Comparison of ENCODE assay signal across 12 cellular contexts in the genomic region with DNA sequence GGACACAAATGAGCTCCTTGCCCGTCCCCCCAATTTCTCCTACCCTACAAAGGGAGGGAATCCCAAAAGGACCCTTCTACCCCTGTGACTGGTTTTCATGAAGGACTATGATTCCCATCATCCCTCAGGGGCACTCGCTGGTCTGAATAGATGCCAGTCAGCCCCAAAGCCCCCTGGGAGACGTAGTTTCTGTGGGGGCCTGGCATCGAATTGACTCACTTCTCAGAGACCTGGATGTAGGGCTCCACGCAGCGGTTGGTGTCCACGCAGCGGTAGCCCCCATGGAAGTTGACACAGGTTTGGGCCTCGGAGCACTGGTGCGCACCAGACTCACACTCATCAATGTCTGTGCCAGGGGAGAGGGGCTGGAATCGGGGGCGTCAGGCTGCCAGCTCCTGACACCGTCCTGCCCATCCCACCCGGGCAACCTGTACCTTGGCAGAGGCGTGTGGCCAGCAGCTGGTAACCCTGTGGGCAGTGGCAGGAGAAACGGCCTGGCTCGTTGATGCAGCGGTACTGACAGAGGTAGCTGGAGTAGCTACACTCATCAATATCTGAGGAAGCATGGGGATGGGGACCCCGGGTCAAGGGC. TPM values are rescaled to one million over a fixed set of nuclear protein-coding genes. Genes with fewer than 3 reads are reported as not detected.
A peak's percentile ranks its signal among the peaks of the same experiment; 100 is the strongest.
DNase-seq lines count a peak whose midpoint lies in the region; ATAC-seq and TF ChIP-seq lines count a peak whose summit lies in the region.
"Had no signal": no experiment of that assay in that cellular context is flagged by ENCODE, and none has a peak within 500 bp of the region (broad histone marks: within the 10 kb centered on the region; RNA-seq: fewer than 3 reads in every experiment).

No MANE protein-coding gene starts in this region.

- peaks cover 19% of the 10 kb centered on the region for H3K4me1 Mint-ChIP-seq in activated T-cell treated with anti-CD3 and anti-CD28 coated beads, Interleukin-2, amount 50 U/mL, for 4 hours (ENCODE audit: low read depth)

- peak overlapping the region; percentile 52 for H3K4me3 ChIP-seq in iPS-11a (ENCODE audit: low read depth, low read length)
- H3K4me3 ChIP-seq in spleen = no peak overlapping the region

- no peak for TF ChIP-seq POLR2A in spleen (IDR thresholded peaks at IDR 0.05)

- peaks cover 11% of the 10 kb centered on the region for H3K36me3 Mint-ChIP-seq in activated T-cell treated with anti-CD3 and anti-CD28 coated beads, Interleukin-2, amount 50 U/mL, for 4 hours (ENCODE audit: insufficient read depth)

- peaks cover 0 to 11% (median 0%) of the 10 kb centered on the region in 7 donors for H3K27me3 ChIP-seq in spleen (replicated peaks in 1 of 7)

- H3K27ac ChIP-seq in spleen = no peak overlapping the region

- WGBS in spleen, 5 donors = 89 to 95% (median 91%) methylated on average over 13 to 19 of the region's 19 CpGs

- no peaks in the 10 kb centered on the region for H3K9me3 Mint-ChIP-seq in activated T-cell treated with anti-CD3 and anti-CD28 coated beads, Interleukin-2, amount 50 U/mL, for 4 hours
- H3K9me3 Mint-ChIP-seq: activated CD4-positive, alpha-beta memory T cell treated with anti-CD3 and anti-CD28 coated beads for 36 hours; CD4-positive, CD25-positive, alpha-beta regulatory T cell had no signal

- H3K27me3 Mint-ChIP-seq in activated T-cell treated with anti-CD3 and anti-CD28 coated beads, Interleukin-2, amount 50 U/mL, for 4 hours (ENCODE audit: low read depth) = no peaks in the 10 kb centered on the region
- H3K27me3 Mint-ChIP-seq: activated CD4-positive, alpha-beta memory T cell treated with anti-CD3 and anti-CD28 coated beads for 36 hours; progenitor cell of endocrine pancreas had no signal

- intact Hi-C loops in spleen (cut with DNase I; ENCODE audit: low total_unique reads) = no loop called here

- no peak for DNase-seq in activated T-cell treated with anti-CD3 and anti-CD28 coated beads, Interleukin-2, amount 50 U/mL, for 4 hours
- DNase-seq in activated T-cell treated with anti-CD3 and anti-CD28 coated beads for 4 hours (no peak), OCI-M1 (lab: John Stamatoyannopoulos, UW) (peak; percentile 29), spleen (peak; percentile 78)
- DNase-seq in stimulated activated CD4-positive, alpha-beta T cell treated with anti-CD3 and anti-CD28 coated beads, Interleukin-15, amount 100 ng/mL, for 24 hours = no peak
- DNase-seq in NK-92 treated with Interleukin-12 subunit alpha and Interleukin-12 subunit beta, amount 100 ng/mL, for 24 hours (lab: John Stamatoyannopoulos, UW) = no peak
- DNase-seq: activated CD4-positive, alpha-beta memory T cell treated with anti-CD3 and anti-CD28 coated beads for 36 hours had no signal

- H3K36me3 ChIP-seq in spleen = peaks cover 5 to 53% (median 42%) of the 10 kb centered on the region in 6 donors

- ATAC-seq in activated T-cell treated with anti-CD3 and anti-CD28 coated beads, Interleukin-2, amount 50 U/mL, for 4 hours = peak; percentile 30 to 36
- ATAC-seq in GM19397 (IDR thresholded peaks at IDR 0.05; ENCODE audit: unreplicated experiment) = no peak

- no peaks in the 10 kb centered on the region for H3K9me3 ChIP-seq in spleen

- no peak for TF ChIP-seq CTCF in spleen (IDR thresholded peaks at IDR 0.05 in 8 of 11, conservative IDR thresholded peaks at IDR 0.05 in 3 of 11)

- no peak overlapping the region for H3K4me3 Mint-ChIP-seq in activated T-cell treated with anti-CD3 and anti-CD28 coated beads, Interleukin-2, amount 50 U/mL, for 4 hours
- H3K4me3 Mint-ChIP-seq: activated CD4-positive, alpha-beta memory T cell treated with anti-CD3 and anti-CD28 coated beads for 36 hours had no signal

- H3K4me1 ChIP-seq in spleen = peaks cover 11 to 75% (median 42%) of the 10 kb centered on the region in 6 donors

RNA-seq across cellular contexts. Expression of gene EFEMP2, which starts 4.4 kb away (rescaled TPM):
- total RNA-seq in activated T-cell treated with anti-CD3 and anti-CD28 coated beads, Interleukin-2, amount 50 U/mL, for 4 hours = 1 to 10 TPM; 1.0 to 2.9 (median 2.0) TPM
- 10 to 100 TPM; 21.0 to 53.5 (median 38.4) TPM for total RNA-seq in spleen
- polyA plus RNA-seq in spleen = 10 to 100 TPM; 22.5 to 39.1 (median 31.4) TPM

RNA-seq across cellular contexts. Expression of gene MUS81, which starts 7.9 kb away (rescaled TPM):
- total RNA-seq in activated T-cell treated with anti-CD3 and anti-CD28 coated beads, Interleukin-2, amount 50 U/mL, for 4 hours = 10 to 100 TPM; 60.8 to 72.9 (median 60.8) TPM
- 10 to 100 TPM; 54.8 to 77.3 (median 65.5) TPM for total RNA-seq in spleen
- polyA plus RNA-seq in spleen = 10 to 100 TPM; 71.2 to 93.5 (median 89.5) TPM

RNA-seq across cellular contexts. Expression of gene CFL1, which starts 10.2 kb away (rescaled TPM):
- 1,000 to 10,000 TPM in 1 of 3 donors, 100 to 1,000 TPM in 2; 944 to 1,135 (median 977) TPM for total RNA-seq in activated T-cell treated with anti-CD3 and anti-CD28 coated beads, Interleukin-2, amount 50 U/mL, for 4 hours
- 1,000 to 10,000 TPM in 2 of 7 donors, 100 to 1,000 TPM in 5; 666 to 1,219 (median 868) TPM for total RNA-seq in spleen
- polyA plus RNA-seq in spleen = 100 to 1,000 TPM; 562 to 869 (median 862) TPM

RNA-seq across cellular contexts. Expression of gene CTSW, which starts 11.5 kb away (rescaled TPM):
- 10 to 100 TPM in 2 of 3 donors, 1 to 10 TPM in 1; 8.4 to 12.3 (median 11.2) TPM for total RNA-seq in activated T-cell treated with anti-CD3 and anti-CD28 coated beads, Interleukin-2, amount 50 U/mL, for 4 hours
- 10 to 100 TPM; 18.8 to 38.2 (median 29.5) TPM for total RNA-seq in spleen
- 10 to 100 TPM in 2 of 3 donors, 1 to 10 TPM in 1; 5.6 to 13.2 (median 10.8) TPM for polyA plus RNA-seq in spleen
- total RNA-seq: bronchial epithelial cell, progenitor cell of endocrine pancreas had no signal

RNA-seq across cellular contexts. Expression of gene FIBP, which starts 20.1 kb away (rescaled TPM):
- 10 to 100 TPM; 72.8 to 86.1 (median 83.9) TPM for total RNA-seq in activated T-cell treated with anti-CD3 and anti-CD28 coated beads, Interleukin-2, amount 50 U/mL, for 4 hours
- 10 to 100 TPM; 52.3 to 79.0 (median 64.9) TPM for total RNA-seq in spleen
- polyA plus RNA-seq in spleen = 10 to 100 TPM; 61.9 to 66.3 (median 62.3) TPM

Comparison
In these comparisons a context has a peak if more than half of its experiments do, and no peak if none do; other contexts are left out.
1. DNase-seq: peak in OCI-M1 (single experiment) and spleen (single experiment); none in activated T-cell treated with anti-CD3 and anti-CD28 coated beads, Interleukin-2, amount 50 U/mL, for 4 hours (single experiment), activated T-cell treated with anti-CD3 and anti-CD28 coated beads for 4 hours (single experiment), stimulated activated CD4-positive, alpha-beta T cell treated with anti-CD3 and anti-CD28 coated beads, Interleukin-15, amount 100 ng/mL, for 24 hours (single experiment) and NK-92 treated with Interleukin-12 subunit alpha and Interleukin-12 subunit beta, amount 100 ng/mL, for 24 hours (single experiment).
2. RNA of gene EFEMP2, which starts 4.4 kb away (total RNA-seq): 21.0 to 53.5 TPM in spleen; 1.0 to 2.9 TPM in activated T-cell treated with anti-CD3 and anti-CD28 coated beads, Interleukin-2, amount 50 U/mL, for 4 hours; every median in the first group is over 4 times any median in the second.